Comparison of ENCODE assay signal across 18 cellular contexts in genomic region chr7:37284285-37284684, GRCh38.
A peak's percentile ranks its signal among the peaks of the same experiment; 100 is the strongest.
DNase-seq lines count a peak whose midpoint lies in the region; ATAC-seq and TF ChIP-seq lines count a peak whose summit lies in the region.
"Had no signal": no experiment of that assay in that cellular context is flagged by ENCODE, and none has a peak within 500 bp of the region (broad histone marks: within the 10 kb centered on the region; RNA-seq: fewer than 3 reads in every experiment).

No MANE protein-coding gene starts in this region.

- H3K9me3 ChIP-seq in esophagus squamous epithelium (no peaks in the 10 kb centered on the region), upper lobe of left lung (no peaks in the 10 kb centered on the region), OCI-LY7 (ENCODE audit: low read length) (no peaks in the 10 kb centered on the region)
- H3K9me3 ChIP-seq: heart left ventricle, tibial artery had no signal

- intact Hi-C loops in esophagus squamous epithelium (cut with DNase I) (no loop called here), OCI-LY7 (cut with micrococcal nuclease; ENCODE audit: unreplicated experiment) (loop anchor here (2.0 kb wide), 3 partner anchors 59 to 211 kb away; partner anchors contain the start of gene ELMO1)

- H3K9me2 ChIP-seq in OCI-LY7 (ENCODE audit: insufficient read depth, low read length), result no peaks in the 10 kb centered on the region

- no peak overlapping the region for H3K4me2 ChIP-seq in OCI-LY7 (ENCODE audit: low read length)
- H3K4me2 ChIP-seq: PC-9, smooth muscle cell had no signal

- no peak overlapping the region for H3K4me3 ChIP-seq in esophagus squamous epithelium
- no peak overlapping the region for H3K4me3 ChIP-seq in upper lobe of left lung
- no peak overlapping the region for H3K4me3 ChIP-seq in OCI-LY7 (ENCODE audit: low read depth, low read length, poor library complexity, severe bottlenecking)
- H3K4me3 ChIP-seq: BLaER1 treated with 17β-estradiol and CSF1 and Interleukin-3, amounts not matched to agents 10 nM and 100 nM; heart left ventricle; PC-9; smooth muscle cell; tibial artery had no signal

- TF ChIP-seq CTCF in esophagus squamous epithelium (IDR thresholded peaks at IDR 0.05) (no peak), omental fat pad (IDR thresholded peaks at IDR 0.05) (no peak), upper lobe of left lung (IDR thresholded peaks at IDR 0.05) (no peak), OCI-LY7 (conservative IDR thresholded peaks at IDR 0.05; ENCODE audit: low read length) (no peak)

- DNase-seq in esophagus squamous epithelium (lab: John Stamatoyannopoulos, UW) (no peak), omental fat pad (ENCODE audit: low spot score) (no peak), upper lobe of left lung (no peak), OCI-LY7 (ENCODE audit: low spot score) (no peak)
- DNase-seq: NCI-H1436 treated with DMSO at 0.1 percent for 48 hours; NCI-H2081 treated with DMSO at 0.1 percent for 48 hours; NCI-H2227 treated with DMSO at 0.1 percent for 48 hours; NK-92 treated with Interleukin-12 subunit alpha and Interleukin-12 subunit beta, amount 100 ng/mL, for 24 hours had no signal

- H3K27ac ChIP-seq in cingulate gyrus (ENCODE audit: low read depth, low read length) (peak overlapping the region; percentile 98), esophagus squamous epithelium (peak overlapping the region in 3 of 4 donors; percentile 8 to 68 (median 30)), upper lobe of left lung (peak overlapping the region; percentile 26 to 37 (median 28)), OCI-LY7 (ENCODE audit: low read depth, low read length, poor library complexity, severe bottlenecking) (no peak overlapping the region)
- H3K27ac ChIP-seq: BLaER1 treated with 17β-estradiol and CSF1 and Interleukin-3, amounts not matched to agents 10 nM and 100 nM; PC-9 had no signal

- peaks cover 0 to 43% (median 17%) of the 10 kb centered on the region in 3 donors for H3K4me1 ChIP-seq in esophagus squamous epithelium
- peaks cover 33 to 40% (median 39%) of the 10 kb centered on the region in 4 donors for H3K4me1 ChIP-seq in upper lobe of left lung
- H3K4me1 ChIP-seq in OCI-LY7 (ENCODE audit: insufficient read depth, low read length, poor library complexity, severe bottlenecking), result peaks cover 30% of the 10 kb centered on the region

- POLR2A ChIA-PET in OCI-LY7 (lab: Charles Lee), result interaction anchor here (0.7 to 1.6 kb wide), 3 partner anchors 13 to 69 kb away, joined by 3 to 4 read pairs (median 3); no protein-coding TSS in a partner anchor

- no peaks in the 10 kb centered on the region for H3K27me3 ChIP-seq in esophagus squamous epithelium
- H3K27me3 ChIP-seq in upper lobe of left lung, result no peaks in the 10 kb centered on the region
- H3K27me3 ChIP-seq: BLaER1 treated with 17β-estradiol and CSF1 and Interleukin-3, amounts not matched to agents 10 nM and 100 nM; heart left ventricle; tibial artery had no signal

- BruUV-seq in OCI-LY7 (replicated peaks; lab: Mats Ljungman, UMichigan), result no TSS peak

- peaks cover 69% of the 10 kb centered on the region for H3K79me2 ChIP-seq in OCI-LY7 (ENCODE audit: insufficient read depth, low read depth, low read length)

- no peak for TF ChIP-seq EP300 in upper lobe of left lung (IDR thresholded peaks at IDR 0.05)

- no peaks in the 10 kb centered on the region for H3K36me3 ChIP-seq in esophagus squamous epithelium
- H3K36me3 ChIP-seq in upper lobe of left lung, result no peaks in the 10 kb centered on the region
- H3K36me3 ChIP-seq in OCI-LY7 (ENCODE audit: insufficient read depth, low read length), result peaks cover 25% of the 10 kb centered on the region
- H3K36me3 ChIP-seq: heart left ventricle, tibial artery had no signal

- ATAC-seq in omental fat pad (ENCODE audit: low FRiP score) (peak; percentile 19), upper lobe of left lung (ENCODE audit: low FRiP score in 2 of 2) (no peak), HG02970 (IDR thresholded peaks at IDR 0.05; ENCODE audit: low FRiP score, unreplicated experiment) (no peak), GM19455 (IDR thresholded peaks at IDR 0.05; ENCODE audit: unreplicated experiment) (no peak)
- ATAC-seq: natural killer cell treated with Interleukin-12 subunit alpha and Interleukin-12 subunit beta and Interleukin-15 and Interleukin-18, amount 100 ng/mL, for 72 hours; stimulated activated naive CD8-positive, alpha-beta T cell treated with anti-CD3 and anti-CD28 coated beads, Interleukin-15, Interleukin-2, amounts not matched to agents 100 U/mL and 50 U/mL, for 24 hours had no signal

- WGBS in esophagus squamous epithelium, 2 donors, result 79 to 83% methylated on average over 4 of the region's 4 CpGs
- WGBS in upper lobe of left lung, 2 donors, result 69 to 90% methylated on average over 4 of the region's 4 CpGs

- TF ChIP-seq POLR2A in esophagus squamous epithelium (IDR thresholded peaks at IDR 0.05) (no peak), upper lobe of left lung (IDR thresholded peaks at IDR 0.05) (no peak)

- H2AFZ ChIP-seq in OCI-LY7 (ENCODE audit: low read length), result no peak overlapping the region
- H2AFZ ChIP-seq: PC-9 had no signal

- peaks cover 13% of the 10 kb centered on the region; the same call in 1 of the 2 replicates for H4K20me1 ChIP-seq in OCI-LY7 (ENCODE audit: insufficient read depth, low read length)

- CTCF ChIA-PET in OCI-LY7 (lab: Charles Lee; ENCODE audit: unreplicated experiment), result interaction anchor here (1.1 kb wide), 2 partner anchors 14 to 69 kb away, joined by 3 to 6 read pairs; no protein-coding TSS in a partner anchor
